In genomic region chr6:152982768-152983636, GRCh38 we compare ENCODE assay signal across 1 cellular context.
TF ChIP-seq lines count a peak whose summit lies in the region.

FBXO5 (minus strand) TSS chr6:152983041; CDS start chr6:152982959, 82 bp downstream.

TF ChIP-seq in HepG2, 621 proteins besides CTCF, POLR2A, EP300 and RAD21 (continued from another document and continues in another):
- no peak for TF ChIP-seq PREB (CRISPR knock-in tag; IDR thresholded peaks at IDR 0.05)
- no peak for TF ChIP-seq ZBTB37 (CRISPR knock-in tag; IDR thresholded peaks at IDR 0.05)
- TF ChIP-seq HCFC1 (IDR thresholded peaks at IDR 0.05; ENCODE audit: low read depth, low read length): peak; percentile 40; the same call in 1 of the 2 replicates
- TF ChIP-seq NBN (conservative IDR thresholded peaks at IDR 0.05): no peak
- TF ChIP-seq PRMT3 (CRISPR knock-in tag; IDR thresholded peaks at IDR 0.05; ENCODE audit: borderline replicate concordance, low read depth): peak; percentile 69; the same call in 1 of the 2 replicates
- no peak for TF ChIP-seq CBX1 (IDR thresholded peaks at IDR 0.05; ENCODE audit: low read depth)
- peak; percentile 98; the same call in 1 of the 2 replicates for TF ChIP-seq ZFP82 (CRISPR knock-in tag; IDR thresholded peaks at IDR 0.05; ENCODE audit: borderline replicate concordance)
- TF ChIP-seq CSRNP2 (CRISPR knock-in tag; conservative IDR thresholded peaks at IDR 0.05; ENCODE audit: low read depth): no peak
- no peak for TF ChIP-seq SOX6 (IDR thresholded peaks at IDR 0.05)
- TF ChIP-seq SOX6 (CRISPR knock-in tag; IDR thresholded peaks at IDR 0.05): peak; percentile 72; the same call in 1 of the 2 replicates
- TF ChIP-seq ZNF687 (CRISPR knock-in tag; IDR thresholded peaks at IDR 0.05): peak; percentile 97
- TF ChIP-seq ZNF792 (CRISPR knock-in tag; IDR thresholded peaks at IDR 0.05): peak; percentile 96
- TF ChIP-seq NFIB (CRISPR knock-in tag; IDR thresholded peaks at IDR 0.05; ENCODE audit: borderline replicate concordance): no peak
- TF ChIP-seq FOSL2 (CRISPR knock-in tag; IDR thresholded peaks at IDR 0.05): no peak
- TF ChIP-seq CENPBD1 (CRISPR knock-in tag; IDR thresholded peaks at IDR 0.05; ENCODE audit: borderline replicate concordance, low read depth): 0 out of 2 replicates have a peak, but pooled peaks have one; percentile 72
- TF ChIP-seq TEAD2 (CRISPR knock-in tag; IDR thresholded peaks at IDR 0.05): no peak
- TF ChIP-seq GLI4 (CRISPR knock-in tag; IDR thresholded peaks at IDR 0.05; ENCODE audit: borderline replicate concordance): peak; percentile 93; the same call in 1 of the 2 replicates
- TF ChIP-seq FUBP1 (CRISPR knock-in tag; IDR thresholded peaks at IDR 0.05; ENCODE audit: borderline replicate concordance): no peak
- no peak for TF ChIP-seq PHF5A (CRISPR knock-in tag; IDR thresholded peaks at IDR 0.05; ENCODE audit: low read depth, unreplicated experiment)
- TF ChIP-seq FOXC1 (CRISPR knock-in tag; IDR thresholded peaks at IDR 0.05; ENCODE audit: borderline replicate concordance): peak; percentile 30
- TF ChIP-seq MATR3 (CRISPR knock-in tag; IDR thresholded peaks at IDR 0.05): no peak
- TF ChIP-seq THAP8 (CRISPR knock-in tag; IDR thresholded peaks at IDR 0.05; ENCODE audit: borderline replicate concordance): peak; percentile 81; the same call in 1 of the 2 replicates
- peak; percentile 75; the same call in 1 of the 2 replicates for TF ChIP-seq RARG (CRISPR knock-in tag; IDR thresholded peaks at IDR 0.05; ENCODE audit: low read depth)
- TF ChIP-seq EED (CRISPR knock-in tag; IDR thresholded peaks at IDR 0.05): peak; percentile 88; the same call in 1 of the 2 replicates
- peak; percentile 38; the same call in 1 of the 2 replicates for TF ChIP-seq RELA (CRISPR knock-in tag; IDR thresholded peaks at IDR 0.05)
- TF ChIP-seq ZBTB4 (CRISPR knock-in tag; IDR thresholded peaks at IDR 0.05; ENCODE audit: borderline replicate concordance): no peak; the same call in 1 of the 2 replicates
- TF ChIP-seq ZNF383 (CRISPR knock-in tag; IDR thresholded peaks at IDR 0.05; ENCODE audit: borderline replicate concordance): no peak
- TF ChIP-seq MED8 (CRISPR knock-in tag; IDR thresholded peaks at IDR 0.05; ENCODE audit: insufficient replicate concordance): no peak
- no peak for TF ChIP-seq SMARCC2 (IDR thresholded peaks at IDR 0.05)
- TF ChIP-seq CENPT (CRISPR knock-in tag; IDR thresholded peaks at IDR 0.05; ENCODE audit: low read depth): peak; percentile 93; the same call in 1 of the 2 replicates
- TF ChIP-seq ZC3H13 (CRISPR knock-in tag; IDR thresholded peaks at IDR 0.05): peak; percentile 72; the same call in 1 of the 2 replicates
- TF ChIP-seq ZNF264 (CRISPR knock-in tag; IDR thresholded peaks at IDR 0.05): no peak
- 0 out of 2 replicates have a peak, but pooled peaks have one; percentile 31 for TF ChIP-seq CEBPG (CRISPR knock-in tag; IDR thresholded peaks at IDR 0.05)
- TF ChIP-seq ZNF124 (CRISPR knock-in tag; IDR thresholded peaks at IDR 0.05): no peak; the same call in 1 of the 2 replicates
- no peak for TF ChIP-seq YY1 (IDR thresholded peaks at IDR 0.05; ENCODE audit: insufficient read depth, insufficient replicate concordance, low read depth, low read length)
- TF ChIP-seq HDAC1 (CRISPR knock-in tag; IDR thresholded peaks at IDR 0.05): peak; percentile 100
- TF ChIP-seq ZBTB2 (CRISPR knock-in tag; IDR thresholded peaks at IDR 0.05; ENCODE audit: low read depth): peak; percentile 8; the same call in 1 of the 2 replicates
- peak; percentile 57; the same call in 1 of the 2 replicates for TF ChIP-seq ZNF674 (CRISPR knock-in tag; IDR thresholded peaks at IDR 0.05; ENCODE audit: low read depth)
- TF ChIP-seq RNF219 (CRISPR knock-in tag; IDR thresholded peaks at IDR 0.05): peak; percentile 93; the same call in 1 of the 2 replicates
- peak; percentile 58; the same call in 1 of the 2 replicates for TF ChIP-seq ZNF569 (CRISPR knock-in tag; IDR thresholded peaks at IDR 0.05; ENCODE audit: borderline replicate concordance)
- no peak for TF ChIP-seq NR3C1 (CRISPR knock-in tag; IDR thresholded peaks at IDR 0.05)
- TF ChIP-seq ZFX (CRISPR knock-in tag; IDR thresholded peaks at IDR 0.05; ENCODE audit: low read depth): no peak; the same call in 1 of the 2 replicates
